Comparison of ENCODE assay signal across 1 cellular context in the genomic region with DNA sequence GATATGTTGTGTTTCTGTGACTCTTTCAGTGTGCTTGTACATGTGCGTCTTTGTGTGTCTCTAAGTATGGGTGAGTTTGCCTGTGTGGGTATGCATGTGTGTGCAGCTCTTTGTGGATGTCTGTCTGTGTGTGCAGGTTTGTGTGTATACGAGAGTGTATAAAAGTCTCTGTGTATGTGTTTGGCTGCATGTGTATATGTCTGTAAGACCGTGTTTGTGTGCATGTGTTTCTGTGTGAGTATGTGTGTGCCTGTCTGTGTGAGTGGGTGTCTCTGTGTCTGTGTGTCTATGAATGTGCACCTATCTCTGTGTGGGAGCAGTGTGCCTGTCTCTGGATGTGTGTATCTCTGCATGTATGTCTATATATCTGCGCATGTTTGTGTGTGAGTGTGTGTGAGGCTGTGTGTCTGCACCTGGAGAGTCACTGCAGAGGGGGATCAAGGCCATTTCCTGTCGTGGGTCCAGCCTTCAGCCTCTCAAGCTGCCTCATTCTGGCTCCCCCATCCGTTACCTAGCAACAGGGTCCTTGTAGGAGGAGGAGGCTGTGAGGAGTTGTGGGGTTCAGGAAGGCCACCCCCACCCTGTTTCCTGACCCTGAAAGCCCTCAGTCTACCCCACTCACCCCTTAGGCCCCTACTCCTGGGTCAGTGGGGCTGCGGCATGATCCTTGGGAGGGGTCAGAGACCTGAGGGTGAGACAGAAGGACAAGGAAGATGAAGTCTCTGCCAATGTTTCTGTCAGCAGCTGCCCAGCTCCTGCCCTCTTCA.
TF ChIP-seq lines count a peak whose summit lies in the region.

No MANE protein-coding gene starts in this region.

TF ChIP-seq in GM12878, 131 proteins besides CTCF, POLR2A, EP300 and RAD21 (continues in another document):
- TF ChIP-seq MXI1 (IDR thresholded peaks at IDR 0.05; ENCODE audit: low read depth, low read length) (no peak), ATF2 (IDR thresholded peaks at IDR 0.05; ENCODE audit: low read length) (no peak), CBX5 (IDR thresholded peaks at IDR 0.05; ENCODE audit: low read depth) (no peak), MYB (IDR thresholded peaks at IDR 0.05; ENCODE audit: borderline replicate concordance, low read depth, low read length) (no peak), MLLT1 (IDR thresholded peaks at IDR 0.05) (peak; percentile 67), IKZF2 (IDR thresholded peaks at IDR 0.05) (no peak), JUND (IDR thresholded peaks at IDR 0.05; ENCODE audit: low read depth, low read length) (no peak), RBBP5 (conservative IDR thresholded peaks at IDR 0.05) (no peak), NBN (IDR thresholded peaks at IDR 0.05) (peak; percentile 52), CEBPB (IDR thresholded peaks at IDR 0.05; ENCODE audit: borderline replicate concordance in 1 of 2, low read depth in 2 of 2, low read length in 2 of 2) (no peak), BCL3 (IDR thresholded peaks at IDR 0.05; ENCODE audit: borderline replicate concordance, insufficient read depth, low read depth, low read length, poor library complexity, severe bottlenecking) (peak; percentile 10), GABPA (IDR thresholded peaks at IDR 0.05; ENCODE audit: low read depth) (no peak), HDGF (IDR thresholded peaks at IDR 0.05) (peak; percentile 99), EED (IDR thresholded peaks at IDR 0.05; ENCODE audit: low read depth) (0 out of 2 replicates have a peak, but pooled peaks have one; percentile 10), IRF4 (IDR thresholded peaks at IDR 0.05; ENCODE audit: low read depth, low read length) (0 out of 2 replicates have a peak, but pooled peaks have one; percentile 29), YY1 (IDR thresholded peaks at IDR 0.05; ENCODE audit: low read depth, low read length) (no peak), SREBF2 (IDR thresholded peaks at IDR 0.05; ENCODE audit: low read length) (no peak), MTA2 (IDR thresholded peaks at IDR 0.05; ENCODE audit: low read depth) (no peak), SMAD1 (IDR thresholded peaks at IDR 0.05; ENCODE audit: low read depth, partially characterized antibody) (peak; percentile 25), NR2C1 (IDR thresholded peaks at IDR 0.05) (no peak), PAX5 (IDR thresholded peaks at IDR 0.05; ENCODE audit: borderline replicate concordance, low read depth, low read length) (no peak), SP1 (IDR thresholded peaks at IDR 0.05; ENCODE audit: low read depth, low read length) (no peak), RUNX3 (IDR thresholded peaks at IDR 0.05; ENCODE audit: low read length) (no peak), TCF12 (IDR thresholded peaks at IDR 0.05; ENCODE audit: low read depth, low read length) (0 out of 2 replicates have a peak, but pooled peaks have one; percentile 41), YBX1 (IDR thresholded peaks at IDR 0.05) (peak; percentile 83; the same call in 1 of the 2 replicates), CREM (IDR thresholded peaks at IDR 0.05; ENCODE audit: low read depth) (no peak), RFX5 (IDR thresholded peaks at IDR 0.05; ENCODE audit: low read depth, low read length) (no peak), LARP7 (IDR thresholded peaks at IDR 0.05) (0 out of 2 replicates have a peak, but pooled peaks have one; percentile 7), NR2F1 (conservative IDR thresholded peaks at IDR 0.05) (no peak; the same call in 1 of the 2 replicates), SUZ12 (IDR thresholded peaks at IDR 0.05; ENCODE audit: unreplicated experiment) (no peak), CBFB (IDR thresholded peaks at IDR 0.05; ENCODE audit: low read depth) (no peak), BCL11A (IDR thresholded peaks at IDR 0.05; ENCODE audit: low read depth, low read length) (no peak), BMI1 (IDR thresholded peaks at IDR 0.05; ENCODE audit: borderline replicate concordance) (peak; percentile 97)
- TF ChIP-seq, protein P1, sequence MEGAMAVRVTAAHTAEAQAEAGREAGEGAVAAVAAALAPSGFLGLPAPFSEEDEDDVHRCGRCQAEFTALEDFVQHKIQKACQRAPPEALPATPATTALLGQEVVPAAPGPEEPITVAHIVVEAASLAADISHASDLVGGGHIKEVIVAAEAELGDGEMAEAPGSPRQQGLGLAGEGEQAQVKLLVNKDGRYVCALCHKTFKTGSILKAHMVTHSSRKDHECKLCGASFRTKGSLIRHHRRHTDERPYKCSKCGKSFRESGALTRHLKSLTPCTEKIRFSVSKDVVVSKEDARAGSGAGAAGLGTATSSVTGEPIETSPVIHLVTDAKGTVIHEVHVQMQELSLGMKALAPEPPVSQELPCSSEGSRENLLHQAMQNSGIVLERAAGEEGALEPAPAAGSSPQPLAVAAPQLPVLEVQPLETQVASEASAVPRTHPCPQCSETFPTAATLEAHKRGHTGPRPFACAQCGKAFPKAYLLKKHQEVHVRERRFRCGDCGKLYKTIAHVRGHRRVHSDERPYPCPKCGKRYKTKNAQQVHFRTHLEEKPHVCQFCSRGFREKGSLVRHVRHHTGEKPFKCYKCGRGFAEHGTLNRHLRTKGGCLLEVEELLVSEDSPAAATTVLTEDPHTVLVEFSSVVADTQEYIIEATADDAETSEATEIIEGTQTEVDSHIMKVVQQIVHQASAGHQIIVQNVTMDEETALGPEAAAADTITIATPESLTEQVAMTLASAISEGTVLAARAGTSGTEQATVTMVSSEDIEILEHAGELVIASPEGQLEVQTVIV (IDR thresholded peaks at IDR 0.05; ENCODE audit: borderline replicate concordance, partially characterized antibody), result no peak
- TF ChIP-seq, protein P2, sequence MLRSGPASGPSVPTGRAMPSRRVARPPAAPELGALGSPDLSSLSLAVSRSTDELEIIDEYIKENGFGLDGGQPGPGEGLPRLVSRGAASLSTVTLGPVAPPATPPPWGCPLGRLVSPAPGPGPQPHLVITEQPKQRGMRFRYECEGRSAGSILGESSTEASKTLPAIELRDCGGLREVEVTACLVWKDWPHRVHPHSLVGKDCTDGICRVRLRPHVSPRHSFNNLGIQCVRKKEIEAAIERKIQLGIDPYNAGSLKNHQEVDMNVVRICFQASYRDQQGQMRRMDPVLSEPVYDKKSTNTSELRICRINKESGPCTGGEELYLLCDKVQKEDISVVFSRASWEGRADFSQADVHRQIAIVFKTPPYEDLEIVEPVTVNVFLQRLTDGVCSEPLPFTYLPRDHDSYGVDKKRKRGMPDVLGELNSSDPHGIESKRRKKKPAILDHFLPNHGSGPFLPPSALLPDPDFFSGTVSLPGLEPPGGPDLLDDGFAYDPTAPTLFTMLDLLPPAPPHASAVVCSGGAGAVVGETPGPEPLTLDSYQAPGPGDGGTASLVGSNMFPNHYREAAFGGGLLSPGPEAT (IDR thresholded peaks at IDR 0.05; ENCODE audit: low read depth), result no peak
- TF ChIP-seq, protein P3, sequence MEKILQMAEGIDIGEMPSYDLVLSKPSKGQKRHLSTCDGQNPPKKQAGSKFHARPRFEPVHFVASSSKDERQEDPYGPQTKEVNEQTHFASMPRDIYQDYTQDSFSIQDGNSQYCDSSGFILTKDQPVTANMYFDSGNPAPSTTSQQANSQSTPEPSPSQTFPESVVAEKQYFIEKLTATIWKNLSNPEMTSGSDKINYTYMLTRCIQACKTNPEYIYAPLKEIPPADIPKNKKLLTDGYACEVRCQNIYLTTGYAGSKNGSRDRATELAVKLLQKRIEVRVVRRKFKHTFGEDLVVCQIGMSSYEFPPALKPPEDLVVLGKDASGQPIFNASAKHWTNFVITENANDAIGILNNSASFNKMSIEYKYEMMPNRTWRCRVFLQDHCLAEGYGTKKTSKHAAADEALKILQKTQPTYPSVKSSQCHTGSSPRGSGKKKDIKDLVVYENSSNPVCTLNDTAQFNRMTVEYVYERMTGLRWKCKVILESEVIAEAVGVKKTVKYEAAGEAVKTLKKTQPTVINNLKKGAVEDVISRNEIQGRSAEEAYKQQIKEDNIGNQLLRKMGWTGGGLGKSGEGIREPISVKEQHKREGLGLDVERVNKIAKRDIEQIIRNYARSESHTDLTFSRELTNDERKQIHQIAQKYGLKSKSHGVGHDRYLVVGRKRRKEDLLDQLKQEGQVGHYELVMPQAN (conservative IDR thresholded peaks at IDR 0.05), result peak; percentile 38
- TF ChIP-seq, protein P4, sequence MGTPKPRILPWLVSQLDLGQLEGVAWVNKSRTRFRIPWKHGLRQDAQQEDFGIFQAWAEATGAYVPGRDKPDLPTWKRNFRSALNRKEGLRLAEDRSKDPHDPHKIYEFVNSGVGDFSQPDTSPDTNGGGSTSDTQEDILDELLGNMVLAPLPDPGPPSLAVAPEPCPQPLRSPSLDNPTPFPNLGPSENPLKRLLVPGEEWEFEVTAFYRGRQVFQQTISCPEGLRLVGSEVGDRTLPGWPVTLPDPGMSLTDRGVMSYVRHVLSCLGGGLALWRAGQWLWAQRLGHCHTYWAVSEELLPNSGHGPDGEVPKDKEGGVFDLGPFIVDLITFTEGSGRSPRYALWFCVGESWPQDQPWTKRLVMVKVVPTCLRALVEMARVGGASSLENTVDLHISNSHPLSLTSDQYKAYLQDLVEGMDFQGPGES (IDR thresholded peaks at IDR 0.05), result no peak; the same call in 1 of the 2 replicates
- TF ChIP-seq, protein P5, sequence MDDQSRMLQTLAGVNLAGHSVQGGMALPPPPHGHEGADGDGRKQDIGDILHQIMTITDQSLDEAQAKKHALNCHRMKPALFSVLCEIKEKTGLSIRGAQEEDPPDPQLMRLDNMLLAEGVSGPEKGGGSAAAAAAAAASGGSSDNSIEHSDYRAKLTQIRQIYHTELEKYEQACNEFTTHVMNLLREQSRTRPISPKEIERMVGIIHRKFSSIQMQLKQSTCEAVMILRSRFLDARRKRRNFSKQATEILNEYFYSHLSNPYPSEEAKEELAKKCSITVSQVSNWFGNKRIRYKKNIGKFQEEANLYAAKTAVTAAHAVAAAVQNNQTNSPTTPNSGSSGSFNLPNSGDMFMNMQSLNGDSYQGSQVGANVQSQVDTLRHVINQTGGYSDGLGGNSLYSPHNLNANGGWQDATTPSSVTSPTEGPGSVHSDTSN (IDR thresholded peaks at IDR 0.05; ENCODE audit: insufficient replicate concordance, low read depth, low read length), result peak; percentile 10
- TF ChIP-seq, protein P6, sequence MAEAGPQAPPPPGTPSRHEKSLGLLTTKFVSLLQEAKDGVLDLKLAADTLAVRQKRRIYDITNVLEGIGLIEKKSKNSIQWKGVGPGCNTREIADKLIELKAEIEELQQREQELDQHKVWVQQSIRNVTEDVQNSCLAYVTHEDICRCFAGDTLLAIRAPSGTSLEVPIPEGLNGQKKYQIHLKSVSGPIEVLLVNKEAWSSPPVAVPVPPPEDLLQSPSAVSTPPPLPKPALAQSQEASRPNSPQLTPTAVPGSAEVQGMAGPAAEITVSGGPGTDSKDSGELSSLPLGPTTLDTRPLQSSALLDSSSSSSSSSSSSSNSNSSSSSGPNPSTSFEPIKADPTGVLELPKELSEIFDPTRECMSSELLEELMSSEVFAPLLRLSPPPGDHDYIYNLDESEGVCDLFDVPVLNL (IDR thresholded peaks at IDR 0.05; ENCODE audit: low read depth, low read length), result no peak
- TF ChIP-seq, protein P7, sequence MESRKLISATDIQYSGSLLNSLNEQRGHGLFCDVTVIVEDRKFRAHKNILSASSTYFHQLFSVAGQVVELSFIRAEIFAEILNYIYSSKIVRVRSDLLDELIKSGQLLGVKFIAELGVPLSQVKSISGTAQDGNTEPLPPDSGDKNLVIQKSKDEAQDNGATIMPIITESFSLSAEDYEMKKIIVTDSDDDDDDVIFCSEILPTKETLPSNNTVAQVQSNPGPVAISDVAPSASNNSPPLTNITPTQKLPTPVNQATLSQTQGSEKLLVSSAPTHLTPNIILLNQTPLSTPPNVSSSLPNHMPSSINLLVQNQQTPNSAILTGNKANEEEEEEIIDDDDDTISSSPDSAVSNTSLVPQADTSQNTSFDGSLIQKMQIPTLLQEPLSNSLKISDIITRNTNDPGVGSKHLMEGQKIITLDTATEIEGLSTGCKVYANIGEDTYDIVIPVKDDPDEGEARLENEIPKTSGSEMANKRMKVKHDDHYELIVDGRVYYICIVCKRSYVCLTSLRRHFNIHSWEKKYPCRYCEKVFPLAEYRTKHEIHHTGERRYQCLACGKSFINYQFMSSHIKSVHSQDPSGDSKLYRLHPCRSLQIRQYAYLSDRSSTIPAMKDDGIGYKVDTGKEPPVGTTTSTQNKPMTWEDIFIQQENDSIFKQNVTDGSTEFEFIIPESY (IDR thresholded peaks at IDR 0.05), result 0 out of 2 replicates have a peak, but pooled peaks have one; percentile 5
- TF ChIP-seq, protein P8, sequence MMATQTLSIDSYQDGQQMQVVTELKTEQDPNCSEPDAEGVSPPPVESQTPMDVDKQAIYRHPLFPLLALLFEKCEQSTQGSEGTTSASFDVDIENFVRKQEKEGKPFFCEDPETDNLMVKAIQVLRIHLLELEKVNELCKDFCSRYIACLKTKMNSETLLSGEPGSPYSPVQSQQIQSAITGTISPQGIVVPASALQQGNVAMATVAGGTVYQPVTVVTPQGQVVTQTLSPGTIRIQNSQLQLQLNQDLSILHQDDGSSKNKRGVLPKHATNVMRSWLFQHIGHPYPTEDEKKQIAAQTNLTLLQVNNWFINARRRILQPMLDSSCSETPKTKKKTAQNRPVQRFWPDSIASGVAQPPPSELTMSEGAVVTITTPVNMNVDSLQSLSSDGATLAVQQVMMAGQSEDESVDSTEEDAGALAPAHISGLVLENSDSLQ (IDR thresholded peaks at IDR 0.05), result peak; percentile 26; the same call in 1 of the 2 replicates
